14 cellular contexts compared by ENCODE assay signal in the genomic region with DNA sequence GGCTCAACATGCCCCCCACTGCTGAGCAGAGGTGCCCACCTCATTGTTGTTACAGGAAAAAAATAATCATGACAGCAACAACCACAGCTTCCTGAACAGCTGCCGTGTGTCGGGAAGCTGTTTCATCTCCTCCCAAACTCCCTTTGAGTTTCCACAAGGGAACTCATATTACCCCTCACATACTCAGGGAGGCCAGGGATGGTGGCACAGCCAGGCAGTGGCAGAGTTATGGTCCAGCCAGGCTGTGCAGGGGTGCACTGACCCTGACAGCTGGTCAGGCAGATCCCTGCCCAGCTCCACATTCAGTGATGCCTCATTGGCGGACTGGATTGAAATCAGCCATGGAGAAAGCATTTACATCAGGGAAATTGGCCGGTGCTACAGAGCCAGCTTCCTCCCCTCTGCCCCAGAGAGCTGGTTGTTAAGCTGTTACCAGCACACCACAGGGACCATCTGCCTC. TPM values are rescaled to one million over a fixed set of nuclear protein-coding genes. Genes with fewer than 3 reads are reported as not detected.
DNase-seq lines count a peak whose midpoint lies in the region; ATAC-seq and TF ChIP-seq lines count a peak whose summit lies in the region.
"Had no signal": no experiment of that assay in that cellular context is flagged by ENCODE, and none has a peak within 500 bp of the region (broad histone marks: within the 10 kb centered on the region; RNA-seq: fewer than 3 reads in every experiment).

No MANE protein-coding gene starts in this region.

- H3K27ac ChIP-seq in aorta (ENCODE audit: low read depth in 1 of 2, low read length in 2 of 2), result no peak overlapping the region
- H3K27ac ChIP-seq: gastroesophageal sphincter, prostate gland had no signal

- intact Hi-C loops in natural killer cell (cut with micrococcal nuclease), result no loop called here
- intact Hi-C loops in activated T-helper 1 cell treated with anti-CD3 and anti-CD28 coated beads, Interleukin-12 subunit alpha, Interleukin-12 subunit beta, Interleukin-2, Interleukin-4 antibody, amounts not matched to agents 30 ng/mL and 10 ng/mL and 1 ng/mL, durations not matched to agents 14 hours and 24 hours and 36 hours (cut with micrococcal nuclease), result no loop called here
- intact Hi-C loops in aorta (cut with DNase I), result no loop called here

- no peaks in the 10 kb centered on the region for H3K4me1 ChIP-seq in aorta (ENCODE audit: control insufficient read depth in 1 of 2, insufficient read depth in 2 of 2, low read length in 2 of 2)
- H3K4me1 ChIP-seq: prostate gland had no signal

- H3K9me3 ChIP-seq in aorta (ENCODE audit: control insufficient read depth, low read length), result no peaks in the 10 kb centered on the region
- H3K9me3 ChIP-seq: gastroesophageal sphincter, MG63, prostate gland had no signal

- H3K4me3 ChIP-seq in aorta (ENCODE audit: low read length in 2 of 2), result no peak overlapping the region
- H3K4me3 ChIP-seq: gastroesophageal sphincter, MG63, prostate gland had no signal

- H3K4me1 Mint-ChIP-seq in natural killer cell treated with Interleukin-12 subunit alpha and Interleukin-12 subunit beta and Interleukin-15 and Interleukin-18, amount 100 ng/mL, for 72 hours (ENCODE audit: low read depth in 2 of 2), result peaks cover 0 to 3% of the 10 kb centered on the region in 2 donors
- H3K4me1 Mint-ChIP-seq in natural killer cell (peaks cover 0 to 5% of the 10 kb centered on the region in 2 donors), mesothelial cell of epicardium (peaks cover 8% of the 10 kb centered on the region)
- H3K4me1 Mint-ChIP-seq in activated T-helper 1 cell treated with anti-CD3 and anti-CD28 coated beads, Interleukin-12 subunit alpha, Interleukin-12 subunit beta, Interleukin-2, Interleukin-4 antibody, amounts not matched to agents 30 ng/mL and 10 ng/mL and 1 ng/mL, durations not matched to agents 14 hours and 24 hours and 36 hours (ENCODE audit: low read depth), result peaks cover 30% of the 10 kb centered on the region

- peak; percentile 50 for DNase-seq in natural killer cell treated with Interleukin-12 subunit alpha and Interleukin-12 subunit beta and Interleukin-15 and Interleukin-18, amount 100 ng/mL, for 72 hours (ENCODE audit: low spot score)
- DNase-seq in natural killer cell (no peak), left lobe of liver (ENCODE audit: low spot score) (no peak), aorta (peak; percentile 10 to 35), mesothelial cell of epicardium (ENCODE audit: low spot score in 2 of 2, unreplicated experiment in 2 of 2) (no peak), T-helper 9 cell (no peak)
- DNase-seq in activated T-helper 1 cell treated with anti-CD3 and anti-CD28 coated beads, Interleukin-12 subunit alpha, Interleukin-12 subunit beta, Interleukin-2, Interleukin-4 antibody, amounts not matched to agents 30 ng/mL and 10 ng/mL and 1 ng/mL, durations not matched to agents 14 hours and 24 hours and 36 hours (ENCODE audit: low spot score), result no peak
- DNase-seq: left colon, MG63, NCI-H748 treated with DMSO at 0.1 percent for 48 hours, trophoblast cell had no signal

- no peak overlapping the region for H3K4me3 Mint-ChIP-seq in natural killer cell treated with Interleukin-12 subunit alpha and Interleukin-12 subunit beta and Interleukin-15 and Interleukin-18, amount 100 ng/mL, for 72 hours
- no peak overlapping the region for H3K4me3 Mint-ChIP-seq in natural killer cell
- peak overlapping the region; percentile 42 for H3K4me3 Mint-ChIP-seq in activated T-helper 1 cell treated with anti-CD3 and anti-CD28 coated beads, Interleukin-12 subunit alpha, Interleukin-12 subunit beta, Interleukin-2, Interleukin-4 antibody, amounts not matched to agents 30 ng/mL and 10 ng/mL and 1 ng/mL, durations not matched to agents 14 hours and 24 hours and 36 hours
- H3K4me3 Mint-ChIP-seq in mesothelial cell of epicardium, result no peak overlapping the region

- WGBS in aorta, 2 donors, result 89 to 91% methylated on average over 4 of the region's 4 CpGs

- ATAC-seq in natural killer cell treated with Interleukin-12 subunit alpha and Interleukin-12 subunit beta and Interleukin-15 and Interleukin-18, amount 100 ng/mL, for 72 hours, result peak in 1 of 2 donors; percentile 29
- ATAC-seq in natural killer cell (no peak), left lobe of liver (peak; percentile 36), aorta (ENCODE audit: low FRiP score) (no peak), GM18870 (IDR thresholded peaks at IDR 0.05; ENCODE audit: unreplicated experiment) (no peak)
- ATAC-seq: gastroesophageal sphincter, left colon had no signal

- TF ChIP-seq CTCF in natural killer cell (IDR thresholded peaks at IDR 0.05), result no peak
- TF ChIP-seq CTCF in mesothelial cell of epicardium (IDR thresholded peaks at IDR 0.05; ENCODE audit: unreplicated experiment), result no peak

- H3K9me3 Mint-ChIP-seq in natural killer cell treated with Interleukin-12 subunit alpha and Interleukin-12 subunit beta and Interleukin-15 and Interleukin-18, amount 100 ng/mL, for 72 hours, result no peaks in the 10 kb centered on the region
- H3K9me3 Mint-ChIP-seq in natural killer cell (no peaks in the 10 kb centered on the region), mesothelial cell of epicardium (no peaks in the 10 kb centered on the region)
- no peaks in the 10 kb centered on the region for H3K9me3 Mint-ChIP-seq in activated T-helper 1 cell treated with anti-CD3 and anti-CD28 coated beads, Interleukin-12 subunit alpha, Interleukin-12 subunit beta, Interleukin-2, Interleukin-4 antibody, amounts not matched to agents 30 ng/mL and 10 ng/mL and 1 ng/mL, durations not matched to agents 14 hours and 24 hours and 36 hours

- no peaks in the 10 kb centered on the region for H3K36me3 ChIP-seq in aorta (ENCODE audit: control insufficient read depth in 1 of 2, insufficient read depth in 2 of 2, low read length in 1 of 2)
- H3K36me3 ChIP-seq: gastroesophageal sphincter, MG63, prostate gland had no signal

- H3K27me3 Mint-ChIP-seq in natural killer cell treated with Interleukin-12 subunit alpha and Interleukin-12 subunit beta and Interleukin-15 and Interleukin-18, amount 100 ng/mL, for 72 hours, result peaks cover 7 to 11% of the 10 kb centered on the region in 2 donors
- peaks cover 0 to 7% of the 10 kb centered on the region in 2 donors for H3K27me3 Mint-ChIP-seq in natural killer cell (ENCODE audit: low read depth in 2 of 2)
- H3K27me3 Mint-ChIP-seq in activated T-helper 1 cell treated with anti-CD3 and anti-CD28 coated beads, Interleukin-12 subunit alpha, Interleukin-12 subunit beta, Interleukin-2, Interleukin-4 antibody, amounts not matched to agents 30 ng/mL and 10 ng/mL and 1 ng/mL, durations not matched to agents 14 hours and 24 hours and 36 hours (ENCODE audit: insufficient read depth), result peaks cover 16% of the 10 kb centered on the region
- H3K27me3 Mint-ChIP-seq in mesothelial cell of epicardium (ENCODE audit: low read depth), result no peaks in the 10 kb centered on the region

- no peaks in the 10 kb centered on the region for H3K27me3 ChIP-seq in aorta (ENCODE audit: control insufficient read depth in 1 of 2, insufficient read depth in 2 of 2, low read length in 1 of 2)

- no peak overlapping the region for H3K27ac Mint-ChIP-seq in natural killer cell treated with Interleukin-12 subunit alpha and Interleukin-12 subunit beta and Interleukin-15 and Interleukin-18, amount 100 ng/mL, for 72 hours
- H3K27ac Mint-ChIP-seq in natural killer cell (no peak overlapping the region), mesothelial cell of epicardium (no peak overlapping the region)
- no peak overlapping the region for H3K27ac Mint-ChIP-seq in activated T-helper 1 cell treated with anti-CD3 and anti-CD28 coated beads, Interleukin-12 subunit alpha, Interleukin-12 subunit beta, Interleukin-2, Interleukin-4 antibody, amounts not matched to agents 30 ng/mL and 10 ng/mL and 1 ng/mL, durations not matched to agents 14 hours and 24 hours and 36 hours

- no peaks in the 10 kb centered on the region for H3K36me3 Mint-ChIP-seq in natural killer cell treated with Interleukin-12 subunit alpha and Interleukin-12 subunit beta and Interleukin-15 and Interleukin-18, amount 100 ng/mL, for 72 hours
- H3K36me3 Mint-ChIP-seq in natural killer cell, result no peaks in the 10 kb centered on the region
- no peaks in the 10 kb centered on the region for H3K36me3 Mint-ChIP-seq in activated T-helper 1 cell treated with anti-CD3 and anti-CD28 coated beads, Interleukin-12 subunit alpha, Interleukin-12 subunit beta, Interleukin-2, Interleukin-4 antibody, amounts not matched to agents 30 ng/mL and 10 ng/mL and 1 ng/mL, durations not matched to agents 14 hours and 24 hours and 36 hours (ENCODE audit: low read depth)
- H3K36me3 Mint-ChIP-seq in mesothelial cell of epicardium, result peaks cover 1% of the 10 kb centered on the region

RNA-seq across cellular contexts. Expression of a gene that starts 37.3 kb away (rescaled TPM):
- total RNA-seq in natural killer cell treated with Interleukin-12 subunit alpha and Interleukin-12 subunit beta and Interleukin-15 and Interleukin-18, amount 100 ng/mL, for 72 hours, result under 1 TPM; 0.36 to 0.38 TPM
- total RNA-seq in natural killer cell, result 1 to 10 TPM; 2.2 to 6.8 (median 4.1) TPM
- total RNA-seq in activated T-helper 1 cell treated with anti-CD3 and anti-CD28 coated beads, Interleukin-12 subunit alpha, Interleukin-12 subunit beta, Interleukin-2, Interleukin-4 antibody, amounts not matched to agents 30 ng/mL and 10 ng/mL and 1 ng/mL, durations not matched to agents 14 hours and 24 hours and 36 hours, result 0.51 and 0.60 TPM in 2 replicates
- 208 TPM for total RNA-seq in left lobe of liver
- total RNA-seq in aorta, result 1 to 10 TPM in 1 of 2 donors, under 1 TPM in 1; 0.84 to 3.0 TPM
- 1 to 10 TPM in 1 of 2 donors, not detected in 1; 2.0 TPM for polyA plus RNA-seq in aorta
- 11.8 to 13.9 TPM (median 12.9 TPM) in 3 replicates for total RNA-seq in mesothelial cell of epicardium

Comparison
In these comparisons a context has a peak if more than half of its experiments do, and no peak if none do; other contexts are left out.
1. DNase-seq: peak in natural killer cell treated with Interleukin-12 subunit alpha and Interleukin-12 subunit beta and Interleukin-15 and Interleukin-18, amount 100 ng/mL, for 72 hours (single experiment) and aorta (2 of 2); none in natural killer cell (single experiment), activated T-helper 1 cell treated with anti-CD3 and anti-CD28 coated beads, Interleukin-12 subunit alpha, Interleukin-12 subunit beta, Interleukin-2, Interleukin-4 antibody, amounts not matched to agents 30 ng/mL and 10 ng/mL and 1 ng/mL, durations not matched to agents 14 hours and 24 hours and 36 hours (single experiment), left lobe of liver (single experiment), mesothelial cell of epicardium (0 of 2) and T-helper 9 cell (single experiment).
2. RNA of a gene that starts 37.3 kb away (total RNA-seq): 208 TPM in left lobe of liver (single experiment); 11.8 to 13.9 TPM in mesothelial cell of epicardium, 2.2 to 6.8 TPM in natural killer cell, 0.84 to 3.0 TPM in aorta, 0.51 to 0.60 TPM in activated T-helper 1 cell treated with anti-CD3 and anti-CD28 coated beads, Interleukin-12 subunit alpha, Interleukin-12 subunit beta, Interleukin-2, Interleukin-4 antibody, amounts not matched to agents 30 ng/mL and 10 ng/mL and 1 ng/mL, durations not matched to agents 14 hours and 24 hours and 36 hours and 0.36 to 0.38 TPM in natural killer cell treated with Interleukin-12 subunit alpha and Interleukin-12 subunit beta and Interleukin-15 and Interleukin-18, amount 100 ng/mL, for 72 hours; every median in the first group is over 10 times any median in the second.